ENCODE assay signal across 23 cellular contexts in the genomic region with DNA sequence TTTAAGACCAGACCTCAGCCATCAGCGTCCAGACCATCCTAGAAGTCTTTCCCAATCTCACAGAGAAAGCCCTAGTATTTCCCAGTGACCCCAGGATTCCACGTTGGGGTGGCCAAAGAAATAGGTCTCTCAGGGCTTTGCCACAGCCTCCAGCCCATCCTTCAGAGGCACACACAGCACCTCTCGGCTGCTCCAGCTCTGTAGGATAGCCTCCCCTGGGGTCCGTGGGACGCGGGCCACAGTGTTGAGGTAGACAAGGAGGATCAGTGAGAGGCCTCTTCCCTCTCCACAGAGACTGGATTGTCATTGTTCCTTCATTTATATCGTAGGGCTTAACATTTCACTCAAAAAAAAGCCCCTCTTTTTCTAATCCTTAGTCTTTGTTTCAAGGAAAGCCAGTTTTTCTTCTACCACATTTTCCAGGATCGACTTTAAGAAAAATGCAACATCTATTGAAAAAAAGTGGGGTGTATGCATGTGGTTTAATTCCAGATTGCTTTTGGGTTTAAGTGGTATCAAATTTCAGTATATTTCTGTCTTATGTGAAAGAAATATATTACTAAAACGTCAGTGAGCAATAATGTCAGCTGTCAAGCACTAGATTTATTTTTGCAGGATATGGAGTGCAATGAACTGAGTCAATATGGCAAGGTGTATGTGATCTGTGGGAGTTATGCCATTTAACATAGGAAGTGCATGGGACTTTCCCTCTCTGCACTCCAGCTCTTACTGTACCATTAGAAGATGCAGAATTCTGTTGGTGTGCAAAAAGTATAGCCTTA.
A peak's percentile ranks its signal among the peaks of the same experiment; 100 is the strongest.
DNase-seq lines count a peak whose midpoint lies in the region; ATAC-seq and TF ChIP-seq lines count a peak whose summit lies in the region.
"Had no signal": no experiment of that assay in that cellular context is flagged by ENCODE, and none has a peak within 500 bp of the region (broad histone marks: within the 10 kb centered on the region; RNA-seq: fewer than 3 reads in every experiment).

No MANE protein-coding gene starts in this region.

- H2AK5ac ChIP-seq in trophoblast cell (ENCODE audit: low read length): no peak overlapping the region

- H3K4me1 ChIP-seq in RWPE2 (ENCODE audit: insufficient read depth, poor library complexity, severe bottlenecking): no peaks in the 10 kb centered on the region
- no peaks in the 10 kb centered on the region for H3K4me1 ChIP-seq in trophoblast cell (ENCODE audit: control insufficient read depth in 1 of 2, insufficient read depth in 2 of 2, low read length in 2 of 2)
- H3K4me1 ChIP-seq: A549, Caco-2 had no signal

- H2AFZ ChIP-seq in trophoblast cell (ENCODE audit: insufficient read depth, low read length, poor library complexity): no peak overlapping the region

- H3K27ac ChIP-seq in RWPE2 (ENCODE audit: poor library complexity, severe bottlenecking) (no peak overlapping the region), trophoblast cell (ENCODE audit: low read depth, low read length) (no peak overlapping the region)
- H3K27ac ChIP-seq: A549, C4-2B, RWPE1 had no signal

- no peaks in the 10 kb centered on the region for H3K79me1 ChIP-seq in trophoblast cell (ENCODE audit: low read length)

- H3K23ac ChIP-seq in trophoblast cell (ENCODE audit: low read length): no peak overlapping the region

- peak; percentile 46; the same call in 1 of the 3 replicates for ATAC-seq in RWPE2 (ENCODE audit: low read depth)
- no peak for ATAC-seq in HG02623 (IDR thresholded peaks at IDR 0.05; ENCODE audit: unreplicated experiment)
- ATAC-seq: A549; CD8-positive, alpha-beta T cell had no signal

- H3K27ac Mint-ChIP-seq in HFFc6 (peak overlapping the region; percentile 68; the same call in 1 of the 2 replicates), mesothelial cell of epicardium (peak overlapping the region; percentile 44)
- H3K27ac Mint-ChIP-seq: B cell; CD8-positive, alpha-beta T cell had no signal

- no peak overlapping the region for H3K14ac ChIP-seq in trophoblast cell (ENCODE audit: low read length)

- peak overlapping the region; percentile 13 for H4K8ac ChIP-seq in trophoblast cell (ENCODE audit: low read depth, low read length)

- no peak overlapping the region for H3K4me2 ChIP-seq in trophoblast cell (ENCODE audit: low read length)
- H3K4me2 ChIP-seq: A549 had no signal

- H3K9me3 ChIP-seq in RWPE2 (ENCODE audit: severe bottlenecking) (no peaks in the 10 kb centered on the region), trophoblast cell (ENCODE audit: insufficient read depth, low read depth, low read length) (no peaks in the 10 kb centered on the region)
- H3K9me3 ChIP-seq: A549, Caco-2 had no signal

- H3K36me3 Mint-ChIP-seq in HFFc6 (ENCODE audit: low read depth) (peaks cover 59% of the 10 kb centered on the region), mesothelial cell of epicardium (no peaks in the 10 kb centered on the region)
- H3K36me3 Mint-ChIP-seq: CD8-positive, alpha-beta T cell had no signal

- no peak for TF ChIP-seq CTCF in HFFc6 (IDR thresholded peaks at IDR 0.05)
- TF ChIP-seq CTCF in RWPE2 (IDR thresholded peaks at IDR 0.05; ENCODE audit: poor library complexity, severe bottlenecking): no peak
- no peak for TF ChIP-seq CTCF in mesothelial cell of epicardium (IDR thresholded peaks at IDR 0.05; ENCODE audit: unreplicated experiment)

- no peak overlapping the region for H2BK5ac ChIP-seq in trophoblast cell (ENCODE audit: low read depth, low read length, poor library complexity)

- H3K4ac ChIP-seq in trophoblast cell (ENCODE audit: low read depth, low read length): no peak overlapping the region

- H4K12ac ChIP-seq in trophoblast cell (ENCODE audit: low read depth, low read length): no peak overlapping the region

- DNase-seq in HFFc6 (no peak), RWPE2 (ENCODE audit: low spot score) (no peak), mesothelial cell of epicardium (ENCODE audit: low spot score in 2 of 2, unreplicated experiment in 2 of 2) (no peak), trophoblast cell (no peak), G401 (ENCODE audit: low spot score) (no peak), DMS53 treated with DMSO at 0.1 percent for 48 hours (lab: John Stamatoyannopoulos, UW; ENCODE audit: unreplicated experiment) (no peak)
- DNase-seq: Caco-2; CD8-positive, alpha-beta T cell; DMS79; EL; GF-D8; HCEC 1CT; KG1; MM.1S; NCI-H2029; NCI-H510A; NCI-H69; SHP77 treated with DMSO at 0.1 percent for 48 hours had no signal

- no peak overlapping the region for H2BK120ac ChIP-seq in trophoblast cell (ENCODE audit: insufficient read depth, low read length, poor library complexity)

- H3K4me3 Mint-ChIP-seq in HFFc6: no peak overlapping the region; the same call in 1 of the 2 replicates
- no peak overlapping the region for H3K4me3 Mint-ChIP-seq in mesothelial cell of epicardium
- H3K4me3 Mint-ChIP-seq: B cell; CD8-positive, alpha-beta T cell had no signal

- H3K9ac ChIP-seq in trophoblast cell (ENCODE audit: low read length): no peak overlapping the region

- WGBS in trophoblast cell (ENCODE audit: extremely low coverage, insufficient coverage, insufficient read length): no CpG with 5 or more reads among the region's 9 CpGs

- no peak overlapping the region for H3K4me3 ChIP-seq in RWPE2 (ENCODE audit: severe bottlenecking)
- H3K4me3 ChIP-seq in trophoblast cell (ENCODE audit: low read depth, low read length): no peak overlapping the region
- H3K4me3 ChIP-seq: A549 had no signal

- H3K79me2 ChIP-seq in trophoblast cell (ENCODE audit: control insufficient read depth, insufficient read depth, low read length, poor library complexity): no peaks in the 10 kb centered on the region

- no peaks in the 10 kb centered on the region for H3K27me3 ChIP-seq in RWPE2 (ENCODE audit: insufficient read depth, poor library complexity, severe bottlenecking)
- no peaks in the 10 kb centered on the region for H3K27me3 ChIP-seq in trophoblast cell (ENCODE audit: insufficient read depth, low read length)

- in situ Hi-C loops in G401 (cut with HindIII; ENCODE audit: low sequenced_read_pairs): no loop called here

- H2BK12ac ChIP-seq in trophoblast cell (ENCODE audit: low read length): no peak overlapping the region

- no peaks in the 10 kb centered on the region for H3K36me3 ChIP-seq in RWPE2 (ENCODE audit: low read depth)
- H3K36me3 ChIP-seq in trophoblast cell (ENCODE audit: control insufficient read depth in 1 of 2, insufficient read depth in 2 of 2, low read length in 2 of 2): no peaks in the 10 kb centered on the region

- no peaks in the 10 kb centered on the region; the same call in 1 of the 2 replicates for H3K27me3 Mint-ChIP-seq in HFFc6 (ENCODE audit: insufficient read depth)
- no peaks in the 10 kb centered on the region for H3K27me3 Mint-ChIP-seq in mesothelial cell of epicardium (ENCODE audit: low read depth)

- no peak overlapping the region for H4K91ac ChIP-seq in trophoblast cell (ENCODE audit: low read depth, low read length)

- no peaks in the 10 kb centered on the region for H3K9me3 Mint-ChIP-seq in HFFc6
- no peaks in the 10 kb centered on the region for H3K9me3 Mint-ChIP-seq in mesothelial cell of epicardium
- H3K9me3 Mint-ChIP-seq: CD8-positive, alpha-beta T cell had no signal

- H3K4me1 Mint-ChIP-seq in HFFc6 (ENCODE audit: low read depth): peaks cover 41% of the 10 kb centered on the region
- peaks cover 33% of the 10 kb centered on the region for H3K4me1 Mint-ChIP-seq in mesothelial cell of epicardium
- H3K4me1 Mint-ChIP-seq: B cell had no signal

- H3K18ac ChIP-seq in trophoblast cell (ENCODE audit: low read length): no peak overlapping the region
